ENCODE assay signal across 8 cellular contexts in genomic region chr12:51326762-51327439, GRCh38. TPM values are rescaled to one million over a fixed set of nuclear protein-coding genes. Genes with fewer than 3 reads are reported as not detected.
DNase-seq lines count a peak whose midpoint lies in the region; ATAC-seq and TF ChIP-seq lines count a peak whose summit lies in the region.

No MANE protein-coding gene starts in this region.

- peak overlapping the region; percentile 72 for H2AFZ ChIP-seq in parathyroid adenoma

- no peak for TF ChIP-seq POLR2A in esophagus squamous epithelium (IDR thresholded peaks at IDR 0.05)

- DNase-seq in GM10266 (ENCODE audit: extremely low spot score) (peak; percentile 70), RWPE2 (ENCODE audit: low spot score) (no peak), esophagus squamous epithelium (lab: John Stamatoyannopoulos, UW) (no peak), DMS 273 treated with DMSO at 0.1 percent for 48 hours (lab: John Stamatoyannopoulos, UW) (no peak), COR-L47 (lab: John Stamatoyannopoulos, UW) (no peak), epidermal melanocyte (ENCODE audit: insufficient read length, low spot score) (no peak)

- H3K4me1 ChIP-seq in RWPE2 (ENCODE audit: insufficient read depth, poor library complexity, severe bottlenecking) (peaks cover 2% of the 10 kb centered on the region), esophagus squamous epithelium (peaks cover 37 to 64% (median 38%) of the 10 kb centered on the region in 3 donors), parathyroid adenoma (peaks cover 4% of the 10 kb centered on the region)

- H3K27me3 ChIP-seq in RWPE2 (ENCODE audit: insufficient read depth, poor library complexity, severe bottlenecking) (no peaks in the 10 kb centered on the region), esophagus squamous epithelium (no peaks in the 10 kb centered on the region), parathyroid adenoma (ENCODE audit: control insufficient read depth, insufficient read depth, low read length) (no peaks in the 10 kb centered on the region)

- ATAC-seq in HG02642 (IDR thresholded peaks at IDR 0.05; ENCODE audit: poor library complexity, unreplicated experiment) (peak; percentile 34), RWPE2 (ENCODE audit: low read depth) (peak; percentile 46; the same call in 1 of the 3 replicates)

- intact Hi-C loops in esophagus squamous epithelium (cut with DNase I), result no loop called here

- H3K9ac ChIP-seq in parathyroid adenoma, result no peak overlapping the region

- no peak overlapping the region for H3K4me3 ChIP-seq in RWPE2 (ENCODE audit: severe bottlenecking)
- H3K4me3 ChIP-seq in esophagus squamous epithelium, result no peak overlapping the region
- no peak overlapping the region for H3K4me3 ChIP-seq in parathyroid adenoma (ENCODE audit: low read depth, low read length)

- peak overlapping the region; percentile 17 for H3K27ac ChIP-seq in RWPE2 (ENCODE audit: poor library complexity, severe bottlenecking)
- peak overlapping the region; percentile 65 to 90 (median 76) for H3K27ac ChIP-seq in esophagus squamous epithelium
- H3K27ac ChIP-seq in parathyroid adenoma, result peak overlapping the region; percentile 39

- WGBS in esophagus squamous epithelium, 2 donors, result 41 to 42% methylated on average over 5 to 7 of the region's 7 CpGs

- H3K9me3 ChIP-seq in RWPE2 (ENCODE audit: severe bottlenecking) (no peaks in the 10 kb centered on the region), esophagus squamous epithelium (no peaks in the 10 kb centered on the region), parathyroid adenoma (ENCODE audit: control insufficient read depth, low read length) (no peaks in the 10 kb centered on the region)

- TF ChIP-seq CTCF in GM10266 (IDR thresholded peaks at IDR 0.05; ENCODE audit: control insufficient read depth, insufficient read depth, low read depth, missing control alignments) (no peak), RWPE2 (IDR thresholded peaks at IDR 0.05; ENCODE audit: poor library complexity, severe bottlenecking) (no peak), esophagus squamous epithelium (IDR thresholded peaks at IDR 0.05) (no peak), parathyroid adenoma (IDR thresholded peaks at IDR 0.05) (no peak)

- H3K79me2 ChIP-seq in parathyroid adenoma, result no peaks in the 10 kb centered on the region

- no peak overlapping the region for H3K4me2 ChIP-seq in parathyroid adenoma (ENCODE audit: low read length)

- H3K36me3 ChIP-seq in RWPE2 (ENCODE audit: low read depth) (no peaks in the 10 kb centered on the region), esophagus squamous epithelium (no peaks in the 10 kb centered on the region), parathyroid adenoma (ENCODE audit: control insufficient read depth, insufficient read depth, low read length) (no peaks in the 10 kb centered on the region)

RNA-seq across cellular contexts. Expression of gene BIN2, which starts 2.9 kb away (rescaled TPM):
- total RNA-seq in esophagus squamous epithelium, result 1 to 10 TPM; 1.7 to 5.5 (median 3.3) TPM

RNA-seq across cellular contexts. Expression of gene CELA1, which starts 19.6 kb away (rescaled TPM):
- not detected for total RNA-seq in esophagus squamous epithelium

RNA-seq across cellular contexts. Expression of gene SMAGP, which starts 56.7 kb away (rescaled TPM):
- 100 to 1,000 TPM in 3 of 4 donors, 10 to 100 TPM in 1; 97.8 to 169 (median 124) TPM for total RNA-seq in esophagus squamous epithelium

Comparison
In these comparisons a context has a peak if more than half of its experiments do, and no peak if none do; other contexts are left out.
1. H3K27ac ChIP-seq: peak in every context shown above with its lines; median percentile 76 in esophagus squamous epithelium; 39 in parathyroid adenoma; 17 in RWPE2.